8 cellular contexts compared by ENCODE assay signal in the genomic region with DNA sequence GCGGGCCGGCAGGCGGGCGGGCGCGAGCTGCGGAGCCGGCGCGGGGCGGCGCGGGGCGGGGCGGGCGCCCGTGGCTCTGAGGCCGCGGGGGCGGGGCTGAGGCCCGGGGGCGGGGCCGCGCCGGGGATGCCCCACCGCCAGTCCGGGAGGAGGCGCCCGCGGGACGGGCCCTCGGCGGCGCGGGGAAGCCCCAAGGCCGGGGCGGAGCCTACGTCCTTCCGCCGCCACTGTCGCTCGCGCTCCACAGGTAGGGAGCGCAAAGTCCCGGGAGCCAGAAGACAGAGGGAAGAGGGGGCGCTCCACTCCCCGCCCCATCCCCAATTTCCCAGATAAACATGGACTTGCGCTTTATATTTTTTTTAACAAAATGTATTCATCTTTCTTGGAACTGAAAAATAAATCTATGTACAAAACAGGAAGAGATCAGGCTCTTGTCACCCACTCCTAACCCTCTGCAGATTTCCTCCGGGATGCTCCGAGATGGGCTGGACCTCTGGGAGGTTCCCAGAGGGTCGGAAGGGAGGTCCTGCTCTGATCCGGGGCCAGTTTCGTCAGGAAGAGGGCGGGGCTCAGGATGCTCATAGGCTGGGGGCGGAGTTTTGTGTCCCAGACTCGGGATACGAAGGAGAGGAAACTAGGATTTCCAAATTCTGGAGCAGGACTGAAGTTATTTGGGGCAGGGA. TPM values are rescaled to one million over a fixed set of nuclear protein-coding genes. Genes with fewer than 3 reads are reported as not detected.
DNase-seq lines count a peak whose midpoint lies in the region; ATAC-seq and TF ChIP-seq lines count a peak whose summit lies in the region.

Gene MAP4K2 (minus strand): TSS at position 52 of the 683 bp plus-strand sequence. CDS start 65 bp downstream, outside the sequence.

- no peak for TF ChIP-seq CTCF in AG09309 (IDR thresholded peaks at IDR 0.05; ENCODE audit: control insufficient read depth, insufficient read depth, low read depth, low read length, missing control alignments)

- no peaks in the 10 kb centered on the region for H3K27me3 ChIP-seq in endocrine pancreas (ENCODE audit: control insufficient read depth, insufficient read depth, low read length)
- H3K27me3 ChIP-seq in mesendoderm (ENCODE audit: insufficient read depth, low read length, poor library complexity) = no peaks in the 10 kb centered on the region

- H3K9ac ChIP-seq in endocrine pancreas (ENCODE audit: control insufficient read depth, insufficient read depth, low read length) (peak within 1 kb of the TSS; percentile 74), mesendoderm (ENCODE audit: low read length) (peak within 1 kb of the TSS; percentile 71)

- H3K4me2 ChIP-seq in mesendoderm (ENCODE audit: low read length) = peak within 1 kb of the TSS; percentile 67

- H2BK120ac ChIP-seq in mesendoderm (ENCODE audit: low read depth, low read length) = no peak within 1 kb of the TSS

- no peak within 1 kb of the TSS for H3K4ac ChIP-seq in mesendoderm (ENCODE audit: low read depth, low read length)

- no peak within 1 kb of the TSS for H2BK15ac ChIP-seq in mesendoderm (replicated peaks; ENCODE audit: low read depth)

- H3K36me3 ChIP-seq in endocrine pancreas (ENCODE audit: control insufficient read depth, insufficient read depth, low read length) (no peaks in the 10 kb centered on the region), mesendoderm (ENCODE audit: control insufficient read depth, insufficient read depth, low read length) (peaks cover 4% of the 10 kb centered on the region)

- no peak within 1 kb of the TSS for H2AK5ac ChIP-seq in mesendoderm (ENCODE audit: low read length)

- H3K4me1 ChIP-seq in endocrine pancreas (ENCODE audit: control insufficient read depth, insufficient read depth, low read length) = no peaks in the 10 kb centered on the region
- H3K4me1 ChIP-seq in mesendoderm (ENCODE audit: control insufficient read depth, low read depth, low read length) = no peaks in the 10 kb centered on the region

- H3K79me1 ChIP-seq in mesendoderm (ENCODE audit: low read length) = peaks cover 2% of the 10 kb centered on the region

- no peak within 1 kb of the TSS for H3K23ac ChIP-seq in mesendoderm (ENCODE audit: low read length)

- peak within 1 kb of the TSS; percentile 94 for H3K56ac ChIP-seq in mesendoderm (ENCODE audit: low read length)

- DNase-seq in AG09309 (ENCODE audit: low read depth) (peak; percentile 8), HS-27A (ENCODE audit: low read depth) (peak; percentile 75), NOMO-1 treated with DMSO at 0.1 percent for 48 hours (lab: John Stamatoyannopoulos, UW; ENCODE audit: unreplicated experiment) (peak; percentile 70), mesendoderm (peak; percentile 95)
- peak in 2 of 3 experiments; percentile 57 to 73 for DNase-seq in activated CD8-positive, alpha-beta memory T cell treated with anti-CD3 and anti-CD28 coated beads for 48 hours (ENCODE audit: low read depth in 2 of 3, low spot score in 2 of 3)
- DNase-seq in stimulated activated CD8-positive, alpha-beta memory T cell treated with anti-CD3 and anti-CD28 coated beads, Interleukin-12 subunit alpha, Interleukin-12 subunit beta, amount 100 ng/mL, for 24 hours (ENCODE audit: extremely low read depth) = peak; percentile 69

- H3K18ac ChIP-seq in mesendoderm (ENCODE audit: low read length) = no peak within 1 kb of the TSS

- no peak within 1 kb of the TSS for H2BK5ac ChIP-seq in mesendoderm (ENCODE audit: low read length)

- peak within 1 kb of the TSS; percentile 18 for H3K27ac ChIP-seq in mesendoderm (ENCODE audit: low read depth, low read length)

- H3K9me3 ChIP-seq in endocrine pancreas (ENCODE audit: control insufficient read depth, low read length) = no peaks in the 10 kb centered on the region

- no peaks in the 10 kb centered on the region for H3K79me2 ChIP-seq in mesendoderm (ENCODE audit: control insufficient read depth, insufficient read depth, low read length)

- H4K8ac ChIP-seq in mesendoderm (ENCODE audit: low read depth, low read length) = no peak within 1 kb of the TSS

- peak; percentile 65 for ATAC-seq in GM19035 (IDR thresholded peaks at IDR 0.05; ENCODE audit: unreplicated experiment)

- no peak within 1 kb of the TSS for H4K5ac ChIP-seq in mesendoderm (ENCODE audit: low read length)

- WGBS in mesendoderm (ENCODE audit: extremely low coverage, insufficient coverage, low lambda C conversion rate) = no CpG with 5 or more reads among the region's 57 CpGs

- H3K4me3 ChIP-seq in AG09309 (ENCODE audit: control insufficient read depth, low read depth, low read length) (peak within 1 kb of the TSS; percentile 53), endocrine pancreas (ENCODE audit: control insufficient read depth, insufficient read depth, low read length) (peak within 1 kb of the TSS; percentile 48), mesendoderm (ENCODE audit: low read length) (peak within 1 kb of the TSS; percentile 50)

RNA-seq across cellular contexts. Expression of gene MAP4K2, which starts in this region (rescaled TPM):
- polyA plus RNA-seq in mesendoderm (2013, experiment 1 of 2) = 10.2 TPM
- 10.2 TPM for polyA plus RNA-seq in mesendoderm (2013, experiment 2 of 2)

Comparison
In these comparisons a context has a peak if more than half of its experiments do, and no peak if none do; other contexts are left out.
1. Peak in every context shown above with its lines: DNase-seq, ATAC-seq, H3K4me3 ChIP-seq and H3K27ac ChIP-seq.
2. DNase-seq: peak in every context shown above with its lines; median percentile 95 in mesendoderm; 75 in HS-27A; 70 in NOMO-1 treated with DMSO at 0.1 percent for 48 hours; 69 in stimulated activated CD8-positive, alpha-beta memory T cell treated with anti-CD3 and anti-CD28 coated beads, Interleukin-12 subunit alpha, Interleukin-12 subunit beta, amount 100 ng/mL, for 24 hours; 65 in activated CD8-positive, alpha-beta memory T cell treated with anti-CD3 and anti-CD28 coated beads for 48 hours; 8 in AG09309.